ENCODE assay signal across 12 cellular contexts in the genomic region with DNA sequence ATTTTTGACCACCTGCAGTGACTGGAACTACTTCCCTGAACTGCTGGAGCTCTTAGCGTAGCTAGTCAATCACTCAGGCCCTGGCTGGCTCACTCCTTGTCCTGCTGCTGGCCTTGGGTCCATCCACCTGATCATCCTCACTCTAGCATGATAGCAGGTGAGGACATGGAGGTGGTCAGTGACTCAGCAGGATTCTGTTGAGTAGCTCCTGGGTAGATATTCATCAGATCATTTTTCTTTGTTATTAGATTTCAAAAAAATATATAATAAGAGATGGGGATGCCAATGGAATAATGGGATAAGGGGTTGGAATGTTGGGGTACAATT. TPM values are rescaled to one million over a fixed set of nuclear protein-coding genes. Genes with fewer than 3 reads are reported as not detected.
DNase-seq lines count a peak whose midpoint lies in the region; ATAC-seq and TF ChIP-seq lines count a peak whose summit lies in the region.
"Had no signal": no experiment of that assay in that cellular context is flagged by ENCODE, and none has a peak within 500 bp of the region (broad histone marks: within the 10 kb centered on the region; RNA-seq: fewer than 3 reads in every experiment).

No MANE protein-coding gene starts in this region.

- H3K27ac ChIP-seq in CD4-positive, alpha-beta memory T cell (ENCODE audit: low read depth, low read length) = peak overlapping the region; percentile 60
- H3K27ac ChIP-seq in Karpas-422 (ENCODE audit: low read length) (peak overlapping the region; percentile 22; the same call in 1 of the 2 replicates), esophagus squamous epithelium (peak overlapping the region in 3 of 4 donors; percentile 63 to 79 (median 77))
- H3K27ac ChIP-seq: body of pancreas, epithelial cell of prostate had no signal

- H3K9ac ChIP-seq in Karpas-422 (ENCODE audit: low read length) = peak overlapping the region; percentile 32; the same call in 1 of the 2 replicates

- peaks cover 0 to 2% (median 0%) of the 10 kb centered on the region in 8 donors for H3K9me3 Mint-ChIP-seq in CD4-positive, alpha-beta memory T cell
- no peaks in the 10 kb centered on the region for H3K9me3 Mint-ChIP-seq in Calu3 (ENCODE audit: low read depth, unreplicated experiment)

- peak overlapping the region; percentile 19 to 30 for H3K4me3 ChIP-seq in CD4-positive, alpha-beta memory T cell (ENCODE audit: low read length in 2 of 2)
- peak overlapping the region; percentile 41; the same call in 1 of the 2 replicates for H3K4me3 ChIP-seq in Karpas-422 (ENCODE audit: low read length)
- no peak overlapping the region for H3K4me3 ChIP-seq in esophagus squamous epithelium
- H3K4me3 ChIP-seq: body of pancreas had no signal

- no peaks in the 10 kb centered on the region for H3K9me2 ChIP-seq in Karpas-422 (replicated peaks; ENCODE audit: insufficient read depth, low read length)

- H3K36me3 Mint-ChIP-seq in CD4-positive, alpha-beta memory T cell = no peaks in the 10 kb centered on the region
- H3K36me3 Mint-ChIP-seq in Calu3 (ENCODE audit: insufficient read depth, unreplicated experiment) = peaks cover 5% of the 10 kb centered on the region

- peak overlapping the region; percentile 91 to 100 (median 98) for H3K27ac Mint-ChIP-seq in CD4-positive, alpha-beta memory T cell
- no peak overlapping the region for H3K27ac Mint-ChIP-seq in Calu3 (ENCODE audit: unreplicated experiment)

- no peaks in the 10 kb centered on the region for H3K27me3 Mint-ChIP-seq in CD4-positive, alpha-beta memory T cell
- H3K27me3 Mint-ChIP-seq in Calu3 (ENCODE audit: unreplicated experiment) = no peaks in the 10 kb centered on the region

- CTCF ChIA-PET in CD4-positive, alpha-beta memory T cell (lab: Charles Lee; ENCODE audit: partially characterized antibody) = interaction anchor here (0.8 to 10.2 kb wide), 12 partner anchors 10 to 93 kb away, joined by 3 to 80 read pairs (median 4); no protein-coding TSS in a partner anchor
- CTCF ChIA-PET in Calu3 (lab: Charles Lee) = no interaction called here

- POLR2A ChIA-PET in CD4-positive, alpha-beta memory T cell (lab: Charles Lee; ENCODE audit: partially characterized antibody) = interaction anchor here (0.7 to 8.2 kb wide), 35 partner anchors 8 to 213 kb away, joined by 3 to 99 read pairs (median 5); a partner anchor contains a TSS

- peak overlapping the region; percentile 70 for H3K4me2 ChIP-seq in Karpas-422 (ENCODE audit: low read depth, low read length, poor library complexity, severe bottlenecking)

- H3K4me1 ChIP-seq in CD4-positive, alpha-beta memory T cell (ENCODE audit: insufficient read depth, low read length) = peaks cover 99% of the 10 kb centered on the region
- H3K4me1 ChIP-seq in Karpas-422 (ENCODE audit: low read length) (peaks cover 17% of the 10 kb centered on the region), esophagus squamous epithelium (peaks cover 20 to 84% (median 23%) of the 10 kb centered on the region in 3 donors)

- TF ChIP-seq POLR2A in esophagus squamous epithelium (IDR thresholded peaks at IDR 0.05) = no peak

- peak overlapping the region in 6 of 8 donors; percentile 70 to 90 (median 78) for H3K4me3 Mint-ChIP-seq in CD4-positive, alpha-beta memory T cell
- no peak overlapping the region for H3K4me3 Mint-ChIP-seq in Calu3 (ENCODE audit: low read depth, unreplicated experiment)

- no peaks in the 10 kb centered on the region for H3K36me3 ChIP-seq in CD4-positive, alpha-beta memory T cell (ENCODE audit: insufficient read depth, low read length)
- no peaks in the 10 kb centered on the region for H3K36me3 ChIP-seq in Karpas-422 (ENCODE audit: insufficient read depth, low read length)
- H3K36me3 ChIP-seq in esophagus squamous epithelium = no peaks in the 10 kb centered on the region

- no peaks in the 10 kb centered on the region for H3K27me3 ChIP-seq in CD4-positive, alpha-beta memory T cell (ENCODE audit: insufficient read depth, low read length)
- H3K27me3 ChIP-seq in Karpas-422 (ENCODE audit: low read length) (no peaks in the 10 kb centered on the region), esophagus squamous epithelium (no peaks in the 10 kb centered on the region)
- H3K27me3 ChIP-seq: body of pancreas had no signal

- TF ChIP-seq CTCF in esophagus squamous epithelium (IDR thresholded peaks at IDR 0.05) (no peak), Calu3 (IDR thresholded peaks at IDR 0.05; ENCODE audit: unreplicated experiment) (no peak)

- no peaks in the 10 kb centered on the region for H3K9me3 ChIP-seq in CD4-positive, alpha-beta memory T cell (ENCODE audit: control insufficient read depth in 1 of 2, low read length in 2 of 2)
- H3K9me3 ChIP-seq in Karpas-422 (ENCODE audit: low read length) = no peaks in the 10 kb centered on the region
- H3K9me3 ChIP-seq in esophagus squamous epithelium = no peaks in the 10 kb centered on the region
- H3K9me3 ChIP-seq: body of pancreas, Caco-2 had no signal

- WGBS in esophagus squamous epithelium, 2 donors = 42 to 75% methylated on average over 1 of the region's 1 CpG

- ATAC-seq in GM19452 (IDR thresholded peaks at IDR 0.05; ENCODE audit: unreplicated experiment) (peak; percentile 1), GM21515 (IDR thresholded peaks at IDR 0.05; ENCODE audit: unreplicated experiment) (no peak)
- ATAC-seq: body of pancreas had no signal

- H4K20me1 ChIP-seq in Karpas-422 (ENCODE audit: insufficient read depth, low read depth, low read length) = no peaks in the 10 kb centered on the region

- intact Hi-C loops in CD4-positive, alpha-beta memory T cell (cut with micrococcal nuclease) = loop anchor here (1.0 to 2.0 kb wide), 7 partner anchors 13 to 113 kb away; a partner anchor contains a TSS
- intact Hi-C loops in esophagus squamous epithelium (cut with DNase I) (no loop called here), Calu3 (cut with micrococcal nuclease; ENCODE audit: unreplicated experiment) (no loop called here)

- no peak for DNase-seq in CD4-positive, alpha-beta memory T cell
- DNase-seq in Karpas-422 = no peak
- DNase-seq in esophagus squamous epithelium (lab: John Stamatoyannopoulos, UW) = no peak
- DNase-seq in EL = no peak
- DNase-seq in Calu3 = no peak
- no peak for DNase-seq in MV-4-11 (lab: John Stamatoyannopoulos, UW)
- DNase-seq: Caco-2, NCI-H524 had no signal

- peak overlapping the region; percentile 52; the same call in 1 of the 2 replicates for H2AFZ ChIP-seq in Karpas-422 (ENCODE audit: low read length)

- BruUV-seq in Calu3 (replicated peaks; lab: Mats Ljungman, UMichigan) = no TSS peak

- H3K4me1 Mint-ChIP-seq in CD4-positive, alpha-beta memory T cell = peaks cover 75 to 98% (median 90%) of the 10 kb centered on the region in 4 donors
- peaks cover 39% of the 10 kb centered on the region for H3K4me1 Mint-ChIP-seq in Calu3 (ENCODE audit: low read depth, unreplicated experiment)

- H3K79me2 ChIP-seq in Karpas-422 (ENCODE audit: low read length) = no peaks in the 10 kb centered on the region

RNA-seq across cellular contexts. Expression of a gene that starts 25.0 kb away (rescaled TPM):
- 100 to 1,000 TPM; 393 to 410 TPM for total RNA-seq in CD4-positive, alpha-beta memory T cell
- 100 to 1,000 TPM in 1 of 2 donors, 10 to 100 TPM in 1; 49.5 to 166 TPM for polyA plus RNA-seq in CD4-positive, alpha-beta memory T cell
- 2.3 and 5.3 TPM in 2 replicates for total RNA-seq in Karpas-422 (2014; rRNA removed; shearing (Covaris generic); ENCODE audit: low replicate concordance)
- total RNA-seq in esophagus squamous epithelium (10 to 100 TPM; 12.8 to 52.0 (median 20.5) TPM), Calu3 (2022) (23.3 and 24.3 TPM in 2 replicates)

Comparison
In these comparisons a context has a peak if more than half of its experiments do, and no peak if none do; other contexts are left out.
1. H3K27ac ChIP-seq: peak in every context shown above with its lines; median percentile 77 in esophagus squamous epithelium; 60 in CD4-positive, alpha-beta memory T cell; 22 in Karpas-422.
2. H3K4me3 ChIP-seq: peak in CD4-positive, alpha-beta memory T cell (2 of 2) and Karpas-422 (single experiment); none in esophagus squamous epithelium (0 of 4).
3. RNA of a gene that starts 25.0 kb away (total RNA-seq): 393 to 410 TPM in CD4-positive, alpha-beta memory T cell; 12.8 to 52.0 TPM in esophagus squamous epithelium, 23.3 to 24.3 TPM in Calu3 and 2.3 to 5.3 TPM in Karpas-422; every median in the first group is over 4 times any median in the second.